ENCODE assay signal across 10 cellular contexts in genomic region chr22:38941488-38941987, GRCh38. TPM values are rescaled to one million over a fixed set of nuclear protein-coding genes. Genes with fewer than 3 reads are reported as not detected.
A peak's percentile ranks its signal among the peaks of the same experiment; 100 is the strongest.
DNase-seq lines count a peak whose midpoint lies in the region; ATAC-seq lines count a peak whose summit lies in the region.
"Had no signal": no experiment of that assay in that cellular context is flagged by ENCODE, and none has a peak within 500 bp of the region (broad histone marks: within the 10 kb centered on the region; RNA-seq: fewer than 3 reads in every experiment).

No MANE protein-coding gene starts in this region.

- CTCF ChIA-PET in activated CD4-positive, alpha-beta T cell treated with anti-CD3 and anti-CD28 coated beads for 36 hours (lab: Charles Lee), result interaction anchor here (0.6 to 1.4 kb wide), 16 partner anchors 11 to 890 kb away, joined by 3 to 11 read pairs (median 4); no protein-coding TSS in a partner anchor

- no peak overlapping the region for H3K14ac ChIP-seq in mesenchymal stem cell (ENCODE audit: low read length in 2 of 2)

- H3K18ac ChIP-seq in mesenchymal stem cell (ENCODE audit: low read depth in 1 of 2, low read length in 2 of 2), result no peak overlapping the region

- H2BK15ac ChIP-seq in mesenchymal stem cell (ENCODE audit: low read depth, poor library complexity, severe bottlenecking), result no peak overlapping the region

- H3K36me3 ChIP-seq in mesenchymal stem cell (ENCODE audit: control insufficient read depth in 1 of 2, insufficient read depth in 2 of 2, low read depth in 1 of 2, low read length in 2 of 2), result no peaks in the 10 kb centered on the region
- H3K36me3 ChIP-seq: tibial nerve had no signal

- H4K8ac ChIP-seq in mesenchymal stem cell (ENCODE audit: low read length), result no peak overlapping the region

- peak overlapping the region; percentile 87 for H3K27ac Mint-ChIP-seq in activated CD4-positive, alpha-beta T cell treated with anti-CD3 and anti-CD28 coated beads for 36 hours

- no peak overlapping the region for H2BK5ac ChIP-seq in mesenchymal stem cell (ENCODE audit: low read depth, low read length, poor library complexity, severe bottlenecking)

- POLR2A ChIA-PET in activated CD4-positive, alpha-beta T cell treated with anti-CD3 and anti-CD28 coated beads for 36 hours (lab: Charles Lee), result interaction anchor here (0.6 to 1.8 kb wide), 10 partner anchors 9 to 372 kb away, joined by 3 to 19 read pairs (median 6); partner anchors contain the start of gene APOBEC3B

- H3K9me3 ChIP-seq in mesenchymal stem cell (ENCODE audit: control insufficient read depth, low read length), result no peaks in the 10 kb centered on the region
- H3K9me3 ChIP-seq: A549, tibial nerve had no signal

- peaks cover 42% of the 10 kb centered on the region for H3K4me1 Mint-ChIP-seq in activated CD4-positive, alpha-beta T cell treated with anti-CD3 and anti-CD28 coated beads for 36 hours

- WGBS in mesenchymal stem cell, result 88% methylated on average over 10 of the region's 13 CpGs

- H3K4me3 ChIP-seq in mesenchymal stem cell (ENCODE audit: insufficient read depth in 1 of 2, low read depth in 1 of 2, low read length in 2 of 2), result no peak overlapping the region
- H3K4me3 ChIP-seq: A549, tibial nerve had no signal

- peak; percentile 88 for DNase-seq in activated CD4-positive, alpha-beta T cell treated with anti-CD3 and anti-CD28 coated beads for 36 hours
- DNase-seq in activated CD4-positive, alpha-beta T cell treated with anti-CD3 and anti-CD28 coated beads for 1 hour, result no peak
- peak; percentile 16 for DNase-seq in activated T-cell treated with anti-CD3 and anti-CD28 coated beads, Interleukin-2, amount 50 U/mL, for 1 hour
- DNase-seq in stimulated activated CD4-positive, alpha-beta T cell treated with anti-CD3 and anti-CD28 coated beads, Interleukin-1b, Interleukin-23, amount 100 ng/mL, for 48 hours, result peak; percentile 89
- DNase-seq in middle frontal gyrus (ENCODE audit: extremely low spot score, low spot score), result no peak
- no peak for DNase-seq in mesenchymal stem cell
- DNase-seq in DMS53 treated with DMSO at 0.1 percent for 48 hours (lab: John Stamatoyannopoulos, UW; ENCODE audit: unreplicated experiment), result no peak

- peaks cover 50 to 70% of the 10 kb centered on the region in 2 experiments for H3K27me3 ChIP-seq in mesenchymal stem cell (ENCODE audit: control insufficient read depth in 1 of 2, insufficient read depth in 1 of 2, low read length in 2 of 2)

- peak; percentile 88 for ATAC-seq in activated CD4-positive, alpha-beta T cell treated with anti-CD3 and anti-CD28 coated beads for 36 hours
- ATAC-seq in HG03432 (IDR thresholded peaks at IDR 0.05; ENCODE audit: unreplicated experiment), result peak; percentile 77
- ATAC-seq: A549 had no signal

- peaks cover 36% of the 10 kb centered on the region for H3K27me3 Mint-ChIP-seq in activated CD4-positive, alpha-beta T cell treated with anti-CD3 and anti-CD28 coated beads for 36 hours

- H2AFZ ChIP-seq in mesenchymal stem cell (ENCODE audit: low read depth, low read length), result no peak overlapping the region

- no peak overlapping the region for H3K27ac ChIP-seq in mesenchymal stem cell (ENCODE audit: low read length, poor library complexity, severe bottlenecking)
- H3K27ac ChIP-seq: A549 had no signal

- H3K4me3 Mint-ChIP-seq in activated CD4-positive, alpha-beta T cell treated with anti-CD3 and anti-CD28 coated beads for 36 hours, result peak overlapping the region; percentile 59

- H3K36me3 Mint-ChIP-seq in activated CD4-positive, alpha-beta T cell treated with anti-CD3 and anti-CD28 coated beads for 36 hours (ENCODE audit: low read depth), result no peaks in the 10 kb centered on the region

- H2AK5ac ChIP-seq in mesenchymal stem cell (ENCODE audit: low read length, severe bottlenecking), result no peak overlapping the region

- H3K4me2 ChIP-seq in mesenchymal stem cell (ENCODE audit: low read length, poor library complexity, severe bottlenecking), result no peak overlapping the region
- H3K4me2 ChIP-seq: A549 had no signal

- intact Hi-C loops in activated CD4-positive, alpha-beta T cell treated with anti-CD3 and anti-CD28 coated beads for 36 hours (cut with DNase I, micrococcal nuclease), result loop anchor here (1.0 to 2.0 kb wide), 7 partner anchors 13 to 211 kb away; partner anchors contain the start of genes CBX6 (in 1 of the 2) and CBX7 (in 1 of the 2)

- peaks cover 6% of the 10 kb centered on the region for H3K4me1 ChIP-seq in mesenchymal stem cell (ENCODE audit: control insufficient read depth, insufficient read depth, low read depth, low read length)
- H3K4me1 ChIP-seq: A549, tibial nerve had no signal

- no peak overlapping the region for H3K23ac ChIP-seq in mesenchymal stem cell (ENCODE audit: low read length in 2 of 2)

- no peak overlapping the region for H2BK12ac ChIP-seq in mesenchymal stem cell (ENCODE audit: low read length in 2 of 2)

- no peak overlapping the region for H3K9ac ChIP-seq in mesenchymal stem cell (ENCODE audit: low read length)

- no peaks in the 10 kb centered on the region for H3K9me3 Mint-ChIP-seq in activated CD4-positive, alpha-beta T cell treated with anti-CD3 and anti-CD28 coated beads for 36 hours (ENCODE audit: low read depth)

- no peak overlapping the region for H2BK120ac ChIP-seq in mesenchymal stem cell (ENCODE audit: low read depth, low read length)

- no peak overlapping the region for H3K4ac ChIP-seq in mesenchymal stem cell (ENCODE audit: low read depth in 1 of 2, low read length in 2 of 2)

- no peaks in the 10 kb centered on the region for H3K79me1 ChIP-seq in mesenchymal stem cell (replicated peaks; ENCODE audit: low read length, poor library complexity, severe bottlenecking)

- no peak overlapping the region for H4K91ac ChIP-seq in mesenchymal stem cell (ENCODE audit: low read length)

RNA-seq across cellular contexts. Expression of gene APOBEC3A, which starts 15.9 kb away (rescaled TPM):
- not detected for total RNA-seq in activated CD4-positive, alpha-beta T cell treated with anti-CD3 and anti-CD28 coated beads for 36 hours
- polyA plus RNA-seq in mesenchymal stem cell (2013, experiment 1 of 2), result not detected
- not detected for polyA plus RNA-seq in mesenchymal stem cell (2013, experiment 2 of 2)
- polyA plus RNA-seq: A549 had no signal

RNA-seq across cellular contexts. Expression of gene APOBEC3B, which starts 40.6 kb away (rescaled TPM):
- total RNA-seq in activated CD4-positive, alpha-beta T cell treated with anti-CD3 and anti-CD28 coated beads for 36 hours, result 1 to 10 TPM; 8.0 to 8.5 TPM
- polyA plus RNA-seq in mesenchymal stem cell (2013, experiment 1 of 2), result 5.4 TPM
- 5.1 TPM for polyA plus RNA-seq in mesenchymal stem cell (2013, experiment 2 of 2)

Comparison
In these comparisons a context has a peak if more than half of its experiments do, and no peak if none do; other contexts are left out.
1. DNase-seq: peak in activated CD4-positive, alpha-beta T cell treated with anti-CD3 and anti-CD28 coated beads for 36 hours (single experiment), activated T-cell treated with anti-CD3 and anti-CD28 coated beads, Interleukin-2, amount 50 U/mL, for 1 hour (single experiment) and stimulated activated CD4-positive, alpha-beta T cell treated with anti-CD3 and anti-CD28 coated beads, Interleukin-1b, Interleukin-23, amount 100 ng/mL, for 48 hours (single experiment); none in activated CD4-positive, alpha-beta T cell treated with anti-CD3 and anti-CD28 coated beads for 1 hour (single experiment), middle frontal gyrus (single experiment), mesenchymal stem cell (single experiment) and DMS53 treated with DMSO at 0.1 percent for 48 hours (single experiment).